8 cellular contexts compared by ENCODE assay signal in genomic region chrX:53312946-53313745, GRCh38. TPM values are rescaled to one million over a fixed set of nuclear protein-coding genes. Genes with fewer than 3 reads are reported as not detected.
DNase-seq lines count a peak whose midpoint lies in the region; ATAC-seq, FAIRE-seq and TF ChIP-seq lines count a peak whose summit lies in the region.

No MANE protein-coding gene starts in this region.

- H3K36me3 ChIP-seq in MM.1S (replicated peaks; ENCODE audit: insufficient read depth, low read length) (no peaks in the 10 kb centered on the region), GM12878 (ENCODE audit: control insufficient read depth in 2 of 2, insufficient read depth in 2 of 2, low read length in 1 of 2) (no peaks in the 10 kb centered on the region)

- H3K9me2 ChIP-seq in MM.1S (replicated peaks; ENCODE audit: insufficient read depth, low read length): no peaks in the 10 kb centered on the region

- in situ Hi-C loops in GM12878 (cut with MboI): loop anchor here (5.0 kb wide), 1 partner anchor 119 kb away; the partner anchor contains the start of gene HSD17B10

- no peak for TF ChIP-seq EP300 in GM12878 (IDR thresholded peaks at IDR 0.05; ENCODE audit: borderline replicate concordance in 1 of 2, control insufficient read depth in 1 of 2, low read depth in 2 of 2, low read length in 2 of 2)

- SMC1A ChIA-PET in GM12878 (lab: Charles Lee; ENCODE audit: uncharacterized antibody, unreplicated experiment): interaction anchor here (0.9 to 2.5 kb wide), 14 partner anchors 8 to 169 kb away, joined by 3 to 17 read pairs (median 4); partner anchors contain the start of genes RIBC1 and SMC1A

- peak overlapping the region; percentile 67 for H2AFZ ChIP-seq in MM.1S (ENCODE audit: low read length)
- H2AFZ ChIP-seq in GM12878 (ENCODE audit: control insufficient read depth, low read depth, low read length): no peak overlapping the region; the same call in 1 of the 2 replicates

- DNase-seq in activated gamma-delta T cell treated with Interleukin-2 at 50 U/mL for 16 hours (peak; percentile 67), activated gamma-delta T cell (lab: John Stamatoyannopoulos, UW) (no peak), MM.1S (peak; percentile 57), T1000 (lab: John Stamatoyannopoulos, UW) (peak; percentile 64), GM12878 (ENCODE audit: low read depth, low spot score) (peak; percentile 17), hippocampal formation (lab: John Stamatoyannopoulos, UW) (peak; percentile 9 to 57), OCI-M2 (lab: John Stamatoyannopoulos, UW; ENCODE audit: unreplicated experiment) (no peak)
- peak; percentile 13 to 44 for DNase-seq in stimulated activated CD4-positive, alpha-beta T cell treated with anti-CD3 and anti-CD28 coated beads, Interleukin-12 subunit alpha, Interleukin-12 subunit beta, amount 100 ng/mL, for 24 hours (ENCODE audit: low read depth in 2 of 2)

- peak; percentile 78 for ATAC-seq in GM12878

- POLR2A ChIA-PET in GM12878 (lab: Charles Lee): no interaction called here

- H3F3A ChIP-seq in MM.1S (ENCODE audit: insufficient read depth, low read length): no peaks in the 10 kb centered on the region

- TF ChIP-seq CTCF in MM.1S (IDR thresholded peaks at IDR 0.05; ENCODE audit: low read length) (peak; percentile 77), GM12878 (IDR thresholded peaks at IDR 0.05 in 2 of 3, conservative IDR thresholded peaks at IDR 0.05 in 1 of 3; ENCODE audit: control insufficient read depth in 2 of 3, extremely low read depth in 1 of 3, insufficient read depth in 1 of 3, low read depth in 3 of 3, low read length in 3 of 3) (peak; percentile 65 to 91 (median 88))

- H3K9ac ChIP-seq in MM.1S (ENCODE audit: low read length) (no peak overlapping the region), GM12878 (ENCODE audit: control insufficient read depth, insufficient read depth, low read length) (no peak overlapping the region)

- H4K20me1 ChIP-seq in MM.1S (ENCODE audit: insufficient read depth, low read length): no peaks in the 10 kb centered on the region
- H4K20me1 ChIP-seq in GM12878 (ENCODE audit: control insufficient read depth, insufficient read depth): no peaks in the 10 kb centered on the region

- H3K4me2 ChIP-seq in MM.1S (ENCODE audit: low read depth, low read length) (peak overlapping the region; percentile 34; the same call in 1 of the 2 replicates), GM12878 (ENCODE audit: control insufficient read depth, insufficient read depth) (no peak overlapping the region)

- WGBS in GM12878 (ENCODE audit: insufficient coverage, insufficient replicate concordance, low lambda C conversion rate, missing lambda C conversion rate): 1% methylated on average over 8 of the region's 8 CpGs

- CTCF ChIA-PET in GM12878 (lab: Yijun Ruan, JAX): interaction anchor here (0.7 to 9.2 kb wide), 37 partner anchors 10 to 518 kb away, joined by 3 to 122 read pairs (median 5); partner anchors contain the start of gene HSD17B10

- intact Hi-C loops in GM12878 (cut with micrococcal nuclease; ENCODE audit: unreplicated experiment): loop anchor here (2.0 to 10.0 kb wide), 3 partner anchors 124 to 1752 kb away; no protein-coding TSS in a partner anchor

- no peaks in the 10 kb centered on the region for H3K9me3 ChIP-seq in MM.1S (replicated peaks; ENCODE audit: insufficient read depth, low read length)
- no peaks in the 10 kb centered on the region for H3K9me3 ChIP-seq in GM12878 (replicated peaks; ENCODE audit: control insufficient read depth, insufficient read depth, low read length)

- RAD21 ChIA-PET in GM12878 (lab: Charles Lee; ENCODE audit: unreplicated experiment): interaction anchor here (0.9 to 3.1 kb wide), 14 partner anchors 10 to 371 kb away, joined by 3 to 21 read pairs (median 4); no protein-coding TSS in a partner anchor

- peak; percentile 95 for FAIRE-seq in GM12878 (lab: Jason Lieb, UNC)

- H3K4me1 ChIP-seq in MM.1S (ENCODE audit: low read length) (peaks cover 5% of the 10 kb centered on the region), GM12878 (ENCODE audit: control insufficient read depth, insufficient read depth, low read length) (peaks cover 3% of the 10 kb centered on the region; the same call in 1 of the 2 replicates)

- peak; percentile 71 for TF ChIP-seq RAD21 in GM12878 (IDR thresholded peaks at IDR 0.05; ENCODE audit: insufficient read depth, low read depth, low read length)

- H3K27ac ChIP-seq in MM.1S (ENCODE audit: low read length) (no peak overlapping the region), GM12878 (ENCODE audit: control insufficient read depth, insufficient read depth) (no peak overlapping the region)

- BruUV-seq in GM12878 (replicated peaks; lab: Mats Ljungman, UMichigan): no TSS peak

- H3K4me3 ChIP-seq in MM.1S (ENCODE audit: low read length) (no peak overlapping the region), GM12878 (no peak overlapping the region)

- H3K79me2 ChIP-seq in MM.1S (ENCODE audit: low read length): no peaks in the 10 kb centered on the region
- H3K79me2 ChIP-seq in GM12878 (ENCODE audit: control insufficient read depth, insufficient read depth, low read length): no peaks in the 10 kb centered on the region

- no peaks in the 10 kb centered on the region for H3K27me3 ChIP-seq in MM.1S (replicated peaks; ENCODE audit: insufficient read depth, low read length)
- peaks cover 0 to 2% of the 10 kb centered on the region in 2 experiments; a peak in 1 of 4 replicates for H3K27me3 ChIP-seq in GM12878 (replicated peaks in 1 of 2; ENCODE audit: control insufficient read depth in 2 of 2, insufficient read depth in 2 of 2, low read length in 1 of 2)

- no peak for TF ChIP-seq POLR2A in GM12878 (IDR thresholded peaks at IDR 0.05; ENCODE audit: low read depth, low read length)

TF ChIP-seq in GM12878, 131 proteins besides CTCF, POLR2A, EP300 and RAD21:
- TF ChIP-seq IRF5 (IDR thresholded peaks at IDR 0.05; ENCODE audit: borderline replicate concordance) (no peak), SMC3 (IDR thresholded peaks at IDR 0.05; ENCODE audit: borderline replicate concordance, low read length) (peak; percentile 52; the same call in 1 of the 2 replicates), SPI1 (IDR thresholded peaks at IDR 0.05; ENCODE audit: borderline replicate concordance, insufficient read depth, low read depth, low read length) (0 out of 2 replicates have a peak, but pooled peaks have one; percentile 9)

RNA-seq across cellular contexts. Expression of gene IQSEC2, which starts 31.8 kb away (rescaled TPM):
- total RNA-seq in GM12878 (2013; cell fraction: nucleolus; rRNA removed): 0.61 and 0.98 TPM in 2 replicates
- total RNA-seq in GM12878 (2014; rRNA removed) (not detected in 2 replicates), GM12878 (2014; rRNA removed; fragmentation: Illumina TruSeq; extraction: Trizol) (not detected in 2 replicates), GM12878 (2021) (0.08 and 0.23 TPM in 2 replicates)
- polyA plus RNA-seq in GM12878 (2011; ENCODE audit: low read depth): not detected
- polyA plus RNA-seq in GM12878 (2011; rRNA removed) (0.04 TPM in 1 of 2 replicates, not detected in the other), GM12878 (2014; fragmentation: Illumina TruSeq; extraction: Trizol) (0.07 TPM in 1 of 2 replicates, not detected in the other), GM12878 (2014; fragmentation: Nextera tagmentation; extraction: Ambion mirVana) (under 1 TPM; 0.04 to 0.11 TPM), GM12878 (2014; rRNA removed) (0.01 and 0.22 TPM in 2 replicates), GM12878 (2016; fragmentation: Nextera tagmentation; extraction: Ambion mirVana) (under 1 TPM in 1 of 2 experiments, not detected in 1; 0.04 TPM)
- 0.05 and 0.07 TPM in 2 replicates for polyA plus RNA-seq in GM12878 (2011; cell fraction: cytosol; rRNA removed)
- 0.20 and 0.27 TPM in 2 replicates for polyA plus RNA-seq in GM12878 (2011; cell fraction: nucleus; rRNA removed)
- polyA plus RNA-seq in GM12878 (2012): 0.13 and 0.18 TPM in 2 replicates
- polyA minus RNA-seq in GM12878 (2011; rRNA and poly(A)+ RNA removed): not detected in 2 replicates
- not detected in 2 replicates for polyA minus RNA-seq in GM12878 (2011; cell fraction: cytosol; rRNA and poly(A)+ RNA removed)
- polyA minus RNA-seq in GM12878 (2011; cell fraction: nucleus; rRNA and poly(A)+ RNA removed): 0.36 TPM in 1 of 2 replicates, not detected in the other

Comparison
In these comparisons a context has a peak if more than half of its experiments do, and no peak if none do; other contexts are left out.
1. DNase-seq: peak in activated gamma-delta T cell treated with Interleukin-2 at 50 U/mL for 16 hours (single experiment), MM.1S (single experiment), T1000 (single experiment), GM12878 (single experiment), hippocampal formation (2 of 2) and stimulated activated CD4-positive, alpha-beta T cell treated with anti-CD3 and anti-CD28 coated beads, Interleukin-12 subunit alpha, Interleukin-12 subunit beta, amount 100 ng/mL, for 24 hours (2 of 2); none in activated gamma-delta T cell (single experiment) and OCI-M2 (single experiment).